ENCODE assay signal across 9 cellular contexts in the genomic region with DNA sequence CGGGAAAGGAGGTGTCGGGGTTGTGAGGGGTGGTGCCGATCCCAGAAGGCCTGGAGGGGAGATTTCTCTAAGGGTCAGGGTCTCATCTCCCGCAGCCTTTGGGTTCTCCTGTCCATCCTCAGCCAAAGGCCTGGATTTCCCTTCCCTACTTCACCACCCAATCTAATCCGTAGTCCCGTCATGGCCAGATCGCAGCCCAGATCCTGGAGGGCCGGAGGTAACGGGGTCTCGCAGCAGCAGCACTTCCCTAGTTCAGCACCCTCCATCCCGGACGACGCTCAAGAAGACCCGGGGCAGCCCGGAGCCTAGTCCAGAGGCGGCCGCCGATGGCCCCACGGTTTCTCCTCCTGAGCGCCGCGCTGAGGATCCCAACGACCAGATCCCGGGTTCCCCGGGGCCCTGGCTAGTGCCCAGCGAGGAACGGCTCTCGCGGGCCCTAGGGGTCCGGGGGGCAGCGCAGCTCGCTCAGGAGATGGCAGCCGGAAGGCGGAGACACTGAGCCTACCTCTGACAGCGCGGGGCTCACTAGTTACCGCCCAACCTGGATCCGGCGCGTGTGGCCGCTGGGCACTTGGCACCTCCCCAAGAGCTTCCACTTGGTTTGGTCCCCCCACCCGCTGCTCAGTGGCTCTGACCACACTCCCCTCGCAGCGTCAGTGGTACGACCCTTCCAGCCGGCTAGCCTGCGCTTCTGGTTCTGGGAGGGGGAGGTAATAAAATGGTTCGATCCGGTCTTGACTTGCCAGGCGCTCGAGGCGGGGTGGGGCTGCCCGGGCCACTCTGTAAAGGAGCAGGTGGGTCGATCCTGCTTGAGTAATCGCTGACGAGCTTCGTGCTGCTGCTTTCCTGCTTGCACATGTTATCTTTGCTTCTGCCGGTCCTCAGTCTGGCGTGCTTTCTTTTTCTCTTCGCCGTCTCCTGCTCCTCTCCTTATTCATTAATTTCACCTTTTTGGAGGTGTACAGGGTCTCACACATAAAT. TPM values are rescaled to one million over a fixed set of nuclear protein-coding genes. Genes with fewer than 3 reads are reported as not detected.
DNase-seq lines count a peak whose midpoint lies in the region; ATAC-seq lines count a peak whose summit lies in the region.
"Had no signal": no experiment of that assay in that cellular context is flagged by ENCODE, and none has a peak within 500 bp of the region (broad histone marks: within the 10 kb centered on the region; RNA-seq: fewer than 3 reads in every experiment).

No MANE protein-coding gene starts in this region.

- intact Hi-C loops in left ventricle myocardium superior (cut with micrococcal nuclease) = no loop called here

- H3K4me1 ChIP-seq in rectal smooth muscle tissue (ENCODE audit: control insufficient read depth, insufficient read depth, low read length) = no peaks in the 10 kb centered on the region

- H3K27me3 ChIP-seq in rectal smooth muscle tissue (ENCODE audit: control insufficient read depth, insufficient read depth, low read length) = no peaks in the 10 kb centered on the region

- H3K4me3 ChIP-seq in rectal smooth muscle tissue (ENCODE audit: low read length) = peak overlapping the region; percentile 75

- no peak overlapping the region for H3K9ac ChIP-seq in rectal smooth muscle tissue (ENCODE audit: low read length)

- peak; percentile 56 for ATAC-seq in left ventricle myocardium superior

- H3K27ac ChIP-seq in rectal smooth muscle tissue (ENCODE audit: low read depth, low read length) = peak overlapping the region; percentile 97
- H3K27ac ChIP-seq: 22Rv1 had no signal

- no peaks in the 10 kb centered on the region for H3K36me3 ChIP-seq in rectal smooth muscle tissue (ENCODE audit: control insufficient read depth, insufficient read depth, low read length)

- DNase-seq in NCI-H1417 (lab: John Stamatoyannopoulos, UW) (peak; percentile 39 to 82 (median 61)), NCI-H1417 treated with DMSO at 0.1 percent for 48 hours (lab: John Stamatoyannopoulos, UW) (no peak), Kasumi-1 (lab: John Stamatoyannopoulos, UW) (peak; percentile 63 to 65), T follicular helper cell (ENCODE audit: low read depth) (peak; percentile 64), amygdala (lab: John Stamatoyannopoulos, UW) (peak in 51 of 56 donors; percentile 1 to 82 (median 32)), left ventricle myocardium superior (peak; percentile 84), COLO829 (ENCODE audit: low spot score) (no peak)

RNA-seq across cellular contexts. Expression of a gene that starts 3.6 kb away (rescaled TPM):
- total RNA-seq in left ventricle myocardium superior = 3.8 TPM

RNA-seq across cellular contexts. Expression of a gene that starts 5.5 kb away (rescaled TPM):
- 62.3 TPM for total RNA-seq in left ventricle myocardium superior

RNA-seq across cellular contexts. Expression of a gene that starts 20.0 kb away (rescaled TPM):
- total RNA-seq in left ventricle myocardium superior = 12.7 TPM

RNA-seq across cellular contexts. Expression of a gene that starts 33.8 kb away (rescaled TPM):
- 1.5 TPM for total RNA-seq in left ventricle myocardium superior

RNA-seq across cellular contexts. Expression of a gene that starts 42.7 kb away (rescaled TPM):
- 18.9 TPM for total RNA-seq in left ventricle myocardium superior

Comparison
In these comparisons a context has a peak if more than half of its experiments do, and no peak if none do; other contexts are left out.
1. DNase-seq: peak in NCI-H1417 (3 of 3), Kasumi-1 (2 of 2), T follicular helper cell (single experiment), amygdala (51 of 56) and left ventricle myocardium superior (single experiment); none in NCI-H1417 treated with DMSO at 0.1 percent for 48 hours (single experiment) and COLO829 (single experiment).